ENCODE assay signal across 9 cellular contexts in the genomic region with DNA sequence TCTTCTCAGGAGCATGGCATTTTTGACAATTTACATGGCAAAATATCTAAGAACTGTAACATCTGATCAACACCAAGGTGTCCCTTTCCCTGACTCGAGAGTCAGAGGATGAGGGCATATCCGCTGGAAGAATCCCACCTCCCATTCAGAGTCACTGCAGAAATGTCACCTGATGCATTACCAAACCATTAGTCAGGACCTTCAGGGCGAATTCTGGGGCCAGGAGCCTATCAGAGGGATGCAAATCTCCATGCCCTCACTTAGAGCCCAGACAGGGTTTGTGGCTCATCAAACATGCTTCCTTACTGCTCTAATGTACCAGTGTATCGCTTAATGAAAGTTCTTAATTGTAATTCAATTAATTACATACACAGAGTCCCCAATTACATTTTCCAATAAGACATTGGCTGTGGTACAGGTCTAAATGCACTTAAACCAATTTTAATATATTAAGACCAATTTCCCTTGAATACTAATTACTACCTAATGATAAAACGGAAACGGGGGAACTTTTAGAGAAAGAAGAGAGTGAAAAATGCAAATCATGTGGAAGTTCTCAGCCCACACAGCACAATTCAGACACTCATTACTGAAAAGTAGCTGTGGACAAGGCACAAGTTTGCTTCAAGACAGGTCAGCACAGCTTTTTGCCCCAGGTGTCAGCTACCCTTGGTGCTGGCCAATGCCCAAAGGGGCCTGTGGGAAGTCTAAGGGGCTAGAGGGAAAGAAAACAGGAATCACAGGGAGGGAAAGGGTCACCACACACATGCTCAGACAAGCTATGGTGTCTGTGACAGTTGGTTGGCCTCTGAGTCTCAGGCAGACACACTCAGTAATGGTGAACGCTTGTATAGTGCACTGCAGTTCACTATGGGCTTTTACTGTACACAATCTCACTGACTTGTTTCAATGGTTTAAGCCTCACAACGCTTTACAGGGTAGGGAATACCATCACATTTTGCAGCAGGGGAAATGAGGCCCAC.
DNase-seq lines count a peak whose midpoint lies in the region; ATAC-seq and FAIRE-seq lines count a peak whose summit lies in the region.
"Had no signal": no experiment of that assay in that cellular context is flagged by ENCODE, and none has a peak within 500 bp of the region (broad histone marks: within the 10 kb centered on the region; RNA-seq: fewer than 3 reads in every experiment).

No MANE protein-coding gene starts in this region.

- no peak overlapping the region for H3K4me3 Mint-ChIP-seq in naive thymus-derived CD8-positive, alpha-beta T cell

- no CpG with 5 or more reads among the region's 8 CpGs for WGBS in trophoblast cell (ENCODE audit: extremely low coverage, insufficient coverage, insufficient read length)

- no peaks in the 10 kb centered on the region for H3K9me3 Mint-ChIP-seq in naive thymus-derived CD8-positive, alpha-beta T cell

- H3K79me1 ChIP-seq in trophoblast cell (ENCODE audit: low read length), result peaks cover 14% of the 10 kb centered on the region

- no peak overlapping the region for H3K9ac ChIP-seq in trophoblast cell (ENCODE audit: low read length)

- peaks cover 15 to 30% of the 10 kb centered on the region in 2 experiments for H3K4me1 ChIP-seq in trophoblast cell (ENCODE audit: control insufficient read depth in 1 of 2, insufficient read depth in 2 of 2, low read length in 2 of 2)

- H3K27ac ChIP-seq in trophoblast cell (ENCODE audit: low read depth, low read length), result peak overlapping the region; percentile 82

- H3K18ac ChIP-seq in trophoblast cell (ENCODE audit: low read length), result peak overlapping the region; percentile 23

- H3K27ac Mint-ChIP-seq in naive thymus-derived CD8-positive, alpha-beta T cell, result no peak overlapping the region

- peak overlapping the region; percentile 73 for H2BK5ac ChIP-seq in trophoblast cell (ENCODE audit: low read depth, low read length, poor library complexity)

- H2BK120ac ChIP-seq in trophoblast cell (ENCODE audit: insufficient read depth, low read length, poor library complexity), result peak overlapping the region; percentile 52

- peak; percentile 60 for ATAC-seq in HG02623 (IDR thresholded peaks at IDR 0.05; ENCODE audit: unreplicated experiment)
- ATAC-seq in naive thymus-derived CD8-positive, alpha-beta T cell, result no peak

- peaks cover 0 to 17% (median 4%) of the 10 kb centered on the region in 3 donors for H3K36me3 Mint-ChIP-seq in naive thymus-derived CD8-positive, alpha-beta T cell

- H4K91ac ChIP-seq in trophoblast cell (ENCODE audit: low read depth, low read length), result peak overlapping the region; percentile 81

- no peak overlapping the region for H3K4me2 ChIP-seq in trophoblast cell (ENCODE audit: low read length)

- DNase-seq in GM18507 (ENCODE audit: extremely low spot score, insufficient read length, low read depth) (no peak), RKO (ENCODE audit: low spot score) (peak; percentile 40), trophoblast cell (peak; percentile 85 to 95), HT-29 (ENCODE audit: low spot score) (no peak), Ammon's horn (ENCODE audit: low spot score) (no peak)
- DNase-seq in naive thymus-derived CD8-positive, alpha-beta T cell, result no peak
- DNase-seq: NCI-H1930; stimulated activated CD4-positive, alpha-beta T cell treated with anti-CD3 and anti-CD28 coated beads, Interleukin-2, amount 100 ng/mL, for 48 hours had no signal

- peak overlapping the region; percentile 57 for H3K4ac ChIP-seq in trophoblast cell (ENCODE audit: low read depth, low read length)

- peak overlapping the region; percentile 27 for H2BK12ac ChIP-seq in trophoblast cell (ENCODE audit: low read length)

- no peaks in the 10 kb centered on the region for H3K27me3 Mint-ChIP-seq in naive thymus-derived CD8-positive, alpha-beta T cell

- H4K8ac ChIP-seq in trophoblast cell (ENCODE audit: low read depth, low read length), result peak overlapping the region; percentile 15

- H3K4me1 Mint-ChIP-seq in naive thymus-derived CD8-positive, alpha-beta T cell, result peaks cover 0 to 4% (median 0%) of the 10 kb centered on the region in 4 donors

- no peak overlapping the region for H3K4me3 ChIP-seq in trophoblast cell (ENCODE audit: low read depth, low read length)

- POLR2A ChIA-PET in naive thymus-derived CD8-positive, alpha-beta T cell (lab: Charles Lee), result no interaction called here

- H2AK5ac ChIP-seq in trophoblast cell (ENCODE audit: low read length), result peak overlapping the region; percentile 21

- H3K27me3 ChIP-seq in trophoblast cell (ENCODE audit: insufficient read depth, low read length), result no peaks in the 10 kb centered on the region

- H3K36me3 ChIP-seq in trophoblast cell (ENCODE audit: control insufficient read depth in 1 of 2, insufficient read depth in 2 of 2, low read length in 2 of 2), result no peaks in the 10 kb centered on the region

- peak; percentile 79 for FAIRE-seq in GM18507 (lab: Jason Lieb, UNC)

- H3K9me3 ChIP-seq in trophoblast cell (ENCODE audit: insufficient read depth, low read depth, low read length), result no peaks in the 10 kb centered on the region

- H3K79me2 ChIP-seq in trophoblast cell (ENCODE audit: control insufficient read depth, insufficient read depth, low read length, poor library complexity), result peaks cover 2% of the 10 kb centered on the region

- H2AFZ ChIP-seq in trophoblast cell (ENCODE audit: insufficient read depth, low read length, poor library complexity), result no peak overlapping the region

- peak overlapping the region; percentile 59 for H3K14ac ChIP-seq in trophoblast cell (ENCODE audit: low read length)

- H4K12ac ChIP-seq in trophoblast cell (ENCODE audit: low read depth, low read length), result no peak overlapping the region

- H3K23ac ChIP-seq in trophoblast cell (ENCODE audit: low read length), result no peak overlapping the region

Comparison
In these comparisons a context has a peak if more than half of its experiments do, and no peak if none do; other contexts are left out.
1. DNase-seq: peak in RKO (single experiment) and trophoblast cell (2 of 2); none in GM18507 (single experiment), HT-29 (single experiment), Ammon's horn (single experiment) and naive thymus-derived CD8-positive, alpha-beta T cell (0 of 10).